14 cellular contexts compared by ENCODE assay signal in the genomic region with DNA sequence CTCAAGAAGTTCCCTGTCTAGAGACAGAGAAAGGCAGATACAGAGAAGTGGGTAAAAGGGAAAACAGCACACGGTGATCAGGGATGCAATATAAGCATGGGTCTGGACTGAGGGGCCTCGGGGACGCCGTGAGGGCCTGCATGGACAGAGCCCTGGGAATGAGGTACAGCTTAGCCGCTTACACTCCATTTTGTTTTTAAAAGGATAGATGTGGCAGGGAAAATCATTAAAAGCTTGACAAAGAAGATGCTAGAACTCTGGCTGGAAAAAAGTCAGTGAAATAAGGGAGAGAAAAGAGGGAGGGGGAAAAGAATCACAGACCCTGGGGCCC.
DNase-seq lines count a peak whose midpoint lies in the region; ATAC-seq and TF ChIP-seq lines count a peak whose summit lies in the region.
"Had no signal": no experiment of that assay in that cellular context is flagged by ENCODE, and none has a peak within 500 bp of the region (broad histone marks: within the 10 kb centered on the region; RNA-seq: fewer than 3 reads in every experiment).

No MANE protein-coding gene starts in this region.

- whole genome bisulfite sequencing in right lobe of liver (ENCODE audit: insufficient coverage, low coverage, low lambda C conversion rate, missing lambda C conversion rate) = 89% methylated on average over 5 of the region's 5 CpGs
- 79 to 87% methylated on average over 5 of the region's 5 CpGs for WGBS in testis, 2 donors

- H3K9me3 ChIP-seq in PC-3 (ENCODE audit: low read length) (no peaks in the 10 kb centered on the region), right lobe of liver (no peaks in the 10 kb centered on the region), testis (no peaks in the 10 kb centered on the region)
- H3K9me3 ChIP-seq: BLaER1, mucosa of descending colon had no signal

- peak overlapping the region; percentile 100 for H3K27ac ChIP-seq in PC-3 (ENCODE audit: low read length)
- peak overlapping the region; percentile 69 for H3K27ac ChIP-seq in brain microvascular endothelial cell
- peak overlapping the region; percentile 59 to 98 (median 88) for H3K27ac ChIP-seq in right lobe of liver
- peak overlapping the region; percentile 15 to 49 for H3K27ac ChIP-seq in testis
- H3K27ac ChIP-seq: BLaER1, cardiac muscle cell had no signal

- peak overlapping the region; percentile 80 for H3K4me2 ChIP-seq in PC-3 (ENCODE audit: low read length)
- H3K4me2 ChIP-seq: BLaER1 had no signal

- ATAC-seq in PC-3 (no peak), right lobe of liver (no peak)

- TF ChIP-seq POLR2A in right lobe of liver (IDR thresholded peaks at IDR 0.05) (no peak), testis (IDR thresholded peaks at IDR 0.05) (no peak)

- intact Hi-C loops in PC-3 (cut with micrococcal nuclease) = loop anchor here (1.0 to 10.0 kb wide), 4 partner anchors 46 to 134 kb away; partner anchors contain the start of gene TMEM245
- intact Hi-C loops in right lobe of liver (cut with DNase I) = loop anchor here in 1 of 2 donors (5.0 kb wide), 1 partner anchor 66 kb away; no protein-coding TSS in a partner anchor
- intact Hi-C loops in testis (cut with DNase I; ENCODE audit: low total_unique reads) = no loop called here

- H3F3A ChIP-seq in PC-3 (ENCODE audit: low read length, unreplicated experiment) = peaks cover 20% of the 10 kb centered on the region

- no peak for TF ChIP-seq CTCF in PC-3 (conservative IDR thresholded peaks at IDR 0.05; ENCODE audit: low read depth, low read length)
- TF ChIP-seq CTCF in brain microvascular endothelial cell (IDR thresholded peaks at IDR 0.05; ENCODE audit: low read depth, low read length, missing control alignments) = no peak
- no peak for TF ChIP-seq CTCF in right lobe of liver (IDR thresholded peaks at IDR 0.05)
- no peak for TF ChIP-seq CTCF in testis (IDR thresholded peaks at IDR 0.05)
- TF ChIP-seq CTCF in GM13976 (IDR thresholded peaks at IDR 0.05; ENCODE audit: borderline replicate concordance, control extremely low read depth, extremely low read depth, insufficient read depth, missing control alignments) = no peak

- H3K79me2 ChIP-seq in PC-3 (ENCODE audit: low read length) = 0 out of 2 replicates have a peak, but pooled peaks cover 3% of the 10 kb centered on the region

- POLR2A ChIA-PET in PC-3 (lab: Charles Lee; ENCODE audit: unreplicated experiment) = interaction anchor here (0.5 to 0.8 kb wide), 2 partner anchors 65 to 67 kb away, joined by 3 to 4 read pairs; no protein-coding TSS in a partner anchor

- H3K9ac ChIP-seq in PC-3 (ENCODE audit: low read length) = peak overlapping the region; percentile 88
- H3K9ac ChIP-seq: BLaER1 had no signal

- in situ Hi-C loops in brain microvascular endothelial cell (cut with HindIII; ENCODE audit: low pct_ligation_motif_present, low sequenced_read_pairs) = no loop called here
- in situ Hi-C loops in GM13976 (cut with MboI; ENCODE audit: low sequenced_read_pairs, unreplicated experiment) = no loop called here

- CTCF ChIA-PET in PC-3 (lab: Charles Lee) = interaction anchor here (0.9 to 1.2 kb wide), 3 partner anchors 65 to 69 kb away, joined by 3 read pairs; no protein-coding TSS in a partner anchor

- H2AFZ ChIP-seq in PC-3 (ENCODE audit: low read length) = no peak overlapping the region

- H3K4me1 ChIP-seq in PC-3 (ENCODE audit: insufficient read depth, low read length) (peaks cover 60% of the 10 kb centered on the region), right lobe of liver (peaks cover 0 to 85% (median 42%) of the 10 kb centered on the region in 4 donors), testis (peaks cover 22% of the 10 kb centered on the region)

- no peaks in the 10 kb centered on the region for H4K20me1 ChIP-seq in PC-3 (ENCODE audit: low read length)
- H4K20me1 ChIP-seq: BLaER1 had no signal

- no peaks in the 10 kb centered on the region for H3K27me3 ChIP-seq in PC-3 (ENCODE audit: low read length)
- no peaks in the 10 kb centered on the region for H3K27me3 ChIP-seq in brain microvascular endothelial cell (replicated peaks)
- H3K27me3 ChIP-seq in right lobe of liver = no peaks in the 10 kb centered on the region
- no peaks in the 10 kb centered on the region for H3K27me3 ChIP-seq in testis
- H3K27me3 ChIP-seq: BLaER1, cardiac muscle cell had no signal

- BruUV-seq in PC-3 (replicated peaks; lab: Mats Ljungman, UMichigan) = TSS peak; percentile 82

- DNase-seq in PC-3 (no peak), brain microvascular endothelial cell (no peak), right lobe of liver (no peak), testis (no peak), SHP77 treated with DMSO at 0.1 percent for 48 hours (lab: John Stamatoyannopoulos, UW) (no peak), GM13976 (ENCODE audit: low spot score) (no peak), NCI-H2227 (lab: John Stamatoyannopoulos, UW; ENCODE audit: unreplicated experiment) (no peak)
- DNase-seq in stimulated activated CD4-positive, alpha-beta T cell treated with anti-CD3 and anti-CD28 coated beads, Interleukin-4, amount 100 ng/mL, for 24 hours = no peak
- DNase-seq: effector CD4-positive, alpha-beta T cell; hippocampal formation; occipital lobe had no signal

- H3K9me2 ChIP-seq in PC-3 (replicated peaks; ENCODE audit: low read length) = no peaks in the 10 kb centered on the region

- H3K36me3 ChIP-seq in PC-3 (ENCODE audit: low read depth, low read length) = peaks cover 7% of the 10 kb centered on the region; the same call in 1 of the 2 replicates
- no peaks in the 10 kb centered on the region for H3K36me3 ChIP-seq in brain microvascular endothelial cell (replicated peaks)
- peaks cover 0 to 6% (median 0%) of the 10 kb centered on the region in 4 donors for H3K36me3 ChIP-seq in right lobe of liver
- no peaks in the 10 kb centered on the region for H3K36me3 ChIP-seq in testis (ENCODE audit: low read depth, missing control alignments)
- H3K36me3 ChIP-seq: BLaER1, cardiac muscle cell had no signal

- H3K4me3 ChIP-seq in PC-3 (ENCODE audit: low read length) (peak overlapping the region; percentile 51), brain microvascular endothelial cell (ENCODE audit: low read depth, low read length) (no peak overlapping the region), right lobe of liver (no peak overlapping the region), testis (no peak overlapping the region)
- H3K4me3 ChIP-seq: BLaER1, cardiac muscle cell, mucosa of descending colon had no signal

Comparison
In these comparisons a context has a peak if more than half of its experiments do, and no peak if none do; other contexts are left out.
1. H3K27ac ChIP-seq: peak in every context shown above with its lines; median percentile 100 in PC-3; 88 in right lobe of liver; 69 in brain microvascular endothelial cell; 32 in testis.